In the genomic region with DNA sequence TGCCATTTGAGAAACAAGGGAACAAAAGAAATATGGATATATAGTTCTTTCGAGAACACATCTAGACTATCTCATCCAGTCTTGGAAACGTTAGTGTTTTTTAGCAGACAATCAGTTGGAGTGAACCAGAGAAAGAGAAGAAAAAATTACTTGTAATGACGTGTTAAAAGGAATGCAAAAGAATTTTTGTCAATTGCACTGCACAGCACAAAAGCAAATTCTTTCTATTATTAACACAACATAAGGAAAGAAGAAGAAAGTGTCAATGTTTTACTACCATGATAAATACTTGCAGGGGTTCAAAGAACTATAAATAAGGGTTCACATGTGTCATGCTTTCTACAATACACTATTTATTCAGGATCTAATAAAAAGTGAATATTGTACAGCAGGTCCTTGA, we compare ENCODE assay signal across 18 cellular contexts. TPM values are rescaled to one million over a fixed set of nuclear protein-coding genes. Genes with fewer than 3 reads are reported as not detected.
"Had no signal": no experiment of that assay in that cellular context is flagged by ENCODE, and none has a peak within 500 bp of the region (broad histone marks: within the 10 kb centered on the region; RNA-seq: fewer than 3 reads in every experiment).

No MANE protein-coding gene starts in this region.

- ATAC-seq: gastrocnemius medialis; heart right ventricle; stimulated activated effector memory CD8-positive, alpha-beta T cell treated with anti-CD3 and anti-CD28 coated beads, Interleukin-12 subunit alpha, Interleukin-12 subunit beta, amount 100 ng/mL, for 72 hours had no signal

- H3K4me3 ChIP-seq: dorsolateral prefrontal cortex, gastrocnemius medialis, heart right ventricle, left ventricle myocardium inferior, right atrium auricular region, smooth muscle cell, transverse colon had no signal

- H3K27ac ChIP-seq: dorsolateral prefrontal cortex, gastrocnemius medialis, heart right ventricle, left ventricle myocardium inferior, right atrium auricular region, transverse colon had no signal

- H3K27me3 ChIP-seq: dorsolateral prefrontal cortex, gastrocnemius medialis, right atrium auricular region had no signal

- H3K9me3 ChIP-seq: gastrocnemius medialis, heart right ventricle, left ventricle myocardium inferior, right atrium auricular region, transverse colon had no signal

- DNase-seq: activated CD4-positive, alpha-beta T cell treated with anti-CD3 and anti-CD28 coated beads, Interleukin-2, amount 50 U/mL, for 4 hours; activated CD4-positive, CD25-positive, alpha-beta regulatory T cell treated with anti-CD3 and anti-CD28 coated beads, Interleukin-2, amount 50 U/mL, for 72 hours; activated T-cell treated with anti-CD3 and anti-CD28 coated beads, Interleukin-2, amount 50 U/mL, for 1 hour; amniotic stem cell; dorsolateral prefrontal cortex; gastrocnemius medialis; heart right ventricle; islet precursor cell; left ventricle myocardium inferior; posterior cingulate gyrus; transverse colon had no signal

- H3K4me1 ChIP-seq: gastrocnemius medialis, heart right ventricle, left ventricle myocardium inferior, right atrium auricular region, transverse colon had no signal

- H3K36me3 ChIP-seq: gastrocnemius medialis, heart right ventricle, left ventricle myocardium inferior, right atrium auricular region, transverse colon had no signal

- H3K4me2 ChIP-seq: smooth muscle cell had no signal

RNA-seq across cellular contexts. Expression of a gene that starts 27.5 kb away (rescaled TPM):
- total RNA-seq: cerebellum, gastrocnemius medialis, heart right ventricle, left ventricle myocardium inferior, mesenteric fat pad, neural crest cell, right atrium auricular region, smooth muscle cell, subcutaneous adipose tissue, transverse colon had no signal
- polyA plus RNA-seq: heart right ventricle, smooth muscle cell had no signal
